8 cellular contexts compared by ENCODE assay signal in the genomic region with DNA sequence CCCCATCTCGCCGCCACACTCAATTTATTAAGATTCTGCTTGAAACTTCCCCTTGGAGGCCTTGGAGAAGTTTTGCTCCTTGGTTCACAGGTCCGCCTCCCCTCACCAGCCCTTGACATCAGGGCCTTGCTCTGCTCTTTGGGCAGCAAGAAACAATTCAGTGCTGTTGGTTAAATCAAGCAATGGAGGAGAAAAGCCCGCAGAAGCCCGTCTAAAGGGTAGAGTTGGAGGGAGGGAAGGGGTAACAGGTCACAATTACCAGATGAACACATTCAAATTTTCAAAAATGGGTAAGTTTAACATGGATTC. TPM values are rescaled to one million over a fixed set of nuclear protein-coding genes. Genes with fewer than 3 reads are reported as not detected.
DNase-seq lines count a peak whose midpoint lies in the region; ATAC-seq and TF ChIP-seq lines count a peak whose summit lies in the region.

No MANE protein-coding gene starts in this region.

- H3K36me3 ChIP-seq in PC-9 (ENCODE audit: low read depth), result no peaks in the 10 kb centered on the region
- peaks cover 0 to 26% (median 3%) of the 10 kb centered on the region in 4 donors for H3K36me3 ChIP-seq in transverse colon

- TF ChIP-seq CTCF in PC-9 (conservative IDR thresholded peaks at IDR 0.05) (no peak), transverse colon (IDR thresholded peaks at IDR 0.05) (no peak)

- ATAC-seq in Right ventricle myocardium inferior (peak; percentile 32), HG03457 (IDR thresholded peaks at IDR 0.05; ENCODE audit: unreplicated experiment) (no peak)
- peak; percentile 7 for ATAC-seq in central memory CD8-positive, alpha-beta T cell (replicated peaks; ENCODE audit: extremely low read depth, poor library complexity, severe bottlenecking)

- peak overlapping the region; percentile 85 for H3K4me3 ChIP-seq in PC-9
- H3K4me3 ChIP-seq in transverse colon, result peak overlapping the region; percentile 68 to 92 (median 76)

- H3K4me2 ChIP-seq in PC-9, result peak overlapping the region; percentile 99

- peaks cover 78% of the 10 kb centered on the region for H3K4me1 Mint-ChIP-seq in central memory CD8-positive, alpha-beta T cell

- intact Hi-C loops in Right ventricle myocardium inferior (cut with DNase I) (loop anchor here (1.0 to 10.0 kb wide), 2 partner anchors 116 to 231 kb away; a partner anchor contains a TSS), cardiac septum (cut with DNase I) (loop anchor here (1.0 to 10.0 kb wide), 4 partner anchors 49 to 231 kb away; a partner anchor contains a TSS), PC-9 (cut with micrococcal nuclease; ENCODE audit: unreplicated experiment) (loop anchor here (2.0 to 5.0 kb wide), 3 partner anchors 106 to 465 kb away; a partner anchor contains a TSS), transverse colon (cut with DNase I; ENCODE audit: low total_unique reads) (loop anchor here (5.0 kb wide), 1 partner anchor 119 kb away; a partner anchor contains a TSS)

- CTCF ChIA-PET in PC-9 (lab: Charles Lee), result interaction anchor here (1.1 kb wide), 1 partner anchor 116 kb away, joined by 6 read pairs; no protein-coding TSS in a partner anchor

- H2AFZ ChIP-seq in PC-9, result peak overlapping the region; percentile 91

- H3K27me3 ChIP-seq in PC-9 (ENCODE audit: insufficient read depth, low read depth), result no peaks in the 10 kb centered on the region
- no peaks in the 10 kb centered on the region for H3K27me3 ChIP-seq in transverse colon

- peak overlapping the region; percentile 90 for H3K4me3 Mint-ChIP-seq in central memory CD8-positive, alpha-beta T cell

- TF ChIP-seq POLR2A in transverse colon (IDR thresholded peaks at IDR 0.05), result no peak

- peaks cover 6% of the 10 kb centered on the region; the same call in 1 of the 2 replicates for H3K79me2 ChIP-seq in PC-9 (ENCODE audit: low read depth)

- no peak for DNase-seq in Right ventricle myocardium inferior (ENCODE audit: missing footprints)
- DNase-seq in cardiac septum (ENCODE audit: low spot score), result no peak
- no peak for DNase-seq in PC-9
- DNase-seq in central memory CD8-positive, alpha-beta T cell (ENCODE audit: low spot score in 2 of 2), result no peak
- peak; percentile 30 for DNase-seq in medulla oblongata (ENCODE audit: extremely low spot score)
- no peak for DNase-seq in transverse colon
- DNase-seq in H4 (ENCODE audit: low spot score), result no peak

- H3K4me1 ChIP-seq in PC-9 (replicated peaks; ENCODE audit: insufficient read depth) (peaks cover 14% of the 10 kb centered on the region; the same call in 1 of the 2 replicates), transverse colon (peaks cover 8 to 50% (median 24%) of the 10 kb centered on the region in 4 donors)

- POLR2A ChIA-PET in PC-9 (lab: Charles Lee; ENCODE audit: unreplicated experiment), result interaction anchor here (0.6 to 1.1 kb wide), 3 partner anchors 67 to 329 kb away, joined by 3 to 8 read pairs (median 4); no protein-coding TSS in a partner anchor

- no peaks in the 10 kb centered on the region for H4K20me1 ChIP-seq in PC-9 (ENCODE audit: insufficient read depth)

- TF ChIP-seq EP300 in transverse colon (IDR thresholded peaks at IDR 0.05; ENCODE audit: low read depth), result no peak

- in situ Hi-C loops in transverse colon (cut with MboI; ENCODE audit: low pct_ligation_motif_present in 1 of 4, low pct_unique_long_range_greater_than_20kb in 1 of 4, low sequenced_read_pairs in 3 of 4), result no loop called here

- peak overlapping the region; percentile 86 for H3K27ac Mint-ChIP-seq in central memory CD8-positive, alpha-beta T cell (ENCODE audit: low read depth)

- H3K9me2 ChIP-seq in PC-9 (ENCODE audit: insufficient read depth), result no peaks in the 10 kb centered on the region

- H3K27ac ChIP-seq in PC-9, result peak overlapping the region; percentile 72
- H3K27ac ChIP-seq in transverse colon, result peak overlapping the region; percentile 92 to 97 (median 92)

- H3K27me3 Mint-ChIP-seq in central memory CD8-positive, alpha-beta T cell, result no peaks in the 10 kb centered on the region

- H3K9me3 ChIP-seq in PC-9 (ENCODE audit: insufficient read depth, low read depth) (no peaks in the 10 kb centered on the region), transverse colon (no peaks in the 10 kb centered on the region)

- no peaks in the 10 kb centered on the region for H3K9me3 Mint-ChIP-seq in central memory CD8-positive, alpha-beta T cell

- WGBS in transverse colon (ENCODE audit: low coverage in 1 of 2), 2 donors, result 22% methylated on average over 5 of the region's 5 CpGs; no CpG with 5 or more reads in 1 of the 2 donors

- peaks cover 30% of the 10 kb centered on the region for H3K36me3 Mint-ChIP-seq in central memory CD8-positive, alpha-beta T cell (ENCODE audit: insufficient read depth)

- 0 out of 2 replicates have a peak, but pooled peaks cover 4% of the 10 kb centered on the region for H3F3A ChIP-seq in PC-9 (ENCODE audit: insufficient read depth, low read depth)

- TSS peak; percentile 64 for BruUV-seq in PC-9 (replicated peaks; lab: Mats Ljungman, UMichigan)

RNA-seq across cellular contexts. Expression of a gene that starts 0.4 kb away (rescaled TPM):
- total RNA-seq in Right ventricle myocardium inferior, result 14.0 TPM
- total RNA-seq in cardiac septum, result 15.0 TPM
- 15.0 and 21.1 TPM in 2 replicates for total RNA-seq in PC-9 (2021)
- 10 to 100 TPM; 24.2 to 35.8 (median 29.1) TPM for total RNA-seq in transverse colon
- total RNA-seq in H4 (2014; rRNA removed; shearing (Covaris generic)), result 57.9 and 67.5 TPM in 2 replicates

RNA-seq across cellular contexts. Expression of a gene that starts 0.5 kb away (rescaled TPM):
- total RNA-seq in Right ventricle myocardium inferior (14.6 TPM), cardiac septum (14.3 TPM), PC-9 (2021) (30.0 and 41.7 TPM in 2 replicates), transverse colon (10 to 100 TPM; 22.3 to 32.4 (median 26.7) TPM)
- total RNA-seq in H4 (2014; rRNA removed; shearing (Covaris generic)), result 45.9 and 53.2 TPM in 2 replicates

RNA-seq across cellular contexts. Expression of a gene that starts 13.8 kb away (rescaled TPM):
- total RNA-seq in Right ventricle myocardium inferior, result 0.51 TPM
- 0.67 TPM for total RNA-seq in cardiac septum
- 0.07 and 0.13 TPM in 2 replicates for total RNA-seq in PC-9 (2021)
- 10 to 100 TPM in 1 of 4 donors, 1 to 10 TPM in 3; 1.2 to 10.3 (median 4.2) TPM for total RNA-seq in transverse colon
- not detected in 2 replicates for total RNA-seq in H4 (2014; rRNA removed; shearing (Covaris generic))

RNA-seq across cellular contexts. Expression of a gene that starts 48.9 kb away (rescaled TPM):
- total RNA-seq in Right ventricle myocardium inferior (71.7 TPM), cardiac septum (94.7 TPM), PC-9 (2021) (78.2 and 89.2 TPM in 2 replicates), transverse colon (100 to 1,000 TPM in 1 of 4 donors, 10 to 100 TPM in 2, 1 to 10 TPM in 1; 8.6 to 108 (median 30.2) TPM)
- total RNA-seq in H4 (2014; rRNA removed; shearing (Covaris generic)), result 43.5 and 67.2 TPM in 2 replicates
